Comparison of ENCODE assay signal across 13 cellular contexts in the genomic region with DNA sequence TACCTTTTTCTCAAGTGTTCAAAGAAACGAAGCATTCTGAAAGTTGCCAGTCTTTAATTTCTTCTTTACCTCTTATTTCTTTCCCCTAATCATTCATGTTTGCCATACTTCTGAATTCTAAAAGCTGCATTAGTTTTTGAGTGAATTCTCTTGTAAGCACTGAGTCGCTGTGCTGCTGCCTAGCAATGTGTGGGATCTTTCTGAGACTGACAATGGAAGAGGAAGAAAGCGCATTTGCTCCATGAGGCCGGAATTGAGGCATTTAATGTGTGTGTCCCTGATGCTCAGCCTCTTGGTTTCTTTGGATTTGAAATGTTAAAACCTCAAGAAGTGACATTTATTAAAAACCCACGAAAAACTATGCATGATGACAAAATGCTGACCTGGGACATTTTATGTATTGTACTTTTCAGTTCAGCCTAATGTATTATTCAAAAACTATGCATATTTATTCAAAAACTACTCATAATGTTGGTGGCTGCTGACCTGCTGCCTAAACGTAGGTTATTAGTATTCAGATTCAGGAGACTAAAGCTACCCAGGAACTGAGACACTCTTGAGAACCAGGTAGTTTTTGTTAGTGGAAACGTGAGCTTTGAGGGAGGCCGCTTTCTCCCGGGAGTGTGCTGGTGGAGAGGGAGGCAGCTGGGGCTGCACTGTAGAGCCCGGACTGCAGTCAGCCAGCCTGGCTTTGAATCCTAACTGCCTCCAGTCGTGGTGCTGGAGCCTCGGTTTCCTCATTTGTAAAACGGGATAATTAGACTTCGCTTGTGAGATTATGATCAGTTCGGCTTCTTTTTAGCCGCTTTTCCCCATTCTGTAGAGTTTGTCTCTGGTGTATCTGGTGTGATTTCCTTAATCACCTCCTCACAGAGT. TPM values are rescaled to one million over a fixed set of nuclear protein-coding genes. Genes with fewer than 3 reads are reported as not detected.
DNase-seq lines count a peak whose midpoint lies in the region; ATAC-seq and TF ChIP-seq lines count a peak whose summit lies in the region.
"Had no signal": no experiment of that assay in that cellular context is flagged by ENCODE, and none has a peak within 500 bp of the region (broad histone marks: within the 10 kb centered on the region; RNA-seq: fewer than 3 reads in every experiment).

No MANE protein-coding gene starts in this region.

- peak overlapping the region; percentile 86 for H3K4me3 Mint-ChIP-seq in activated naive CD8-positive, alpha-beta T cell
- no peak overlapping the region for H3K4me3 Mint-ChIP-seq in activated naive CD8-positive, alpha-beta T cell treated with anti-CD3 and anti-CD28 coated beads, Interleukin-2, amount 50 U/mL, for 24 hours
- peak overlapping the region; percentile 5 to 55 (median 45) for H3K4me3 Mint-ChIP-seq in brain

- H3K36me3 Mint-ChIP-seq in activated naive CD8-positive, alpha-beta T cell: no peaks in the 10 kb centered on the region
- H3K36me3 Mint-ChIP-seq in activated naive CD8-positive, alpha-beta T cell treated with anti-CD3 and anti-CD28 coated beads, Interleukin-2, amount 50 U/mL, for 24 hours (ENCODE audit: low read depth): no peaks in the 10 kb centered on the region
- no peaks in the 10 kb centered on the region for H3K36me3 Mint-ChIP-seq in brain

- peaks cover 0 to 15% of the 10 kb centered on the region in 2 donors for H3K4me1 ChIP-seq in thoracic aorta (ENCODE audit: control insufficient read depth in 1 of 2, low read depth in 2 of 2)

- H3K27ac ChIP-seq in thoracic aorta: no peak overlapping the region
- H3K27ac ChIP-seq: neutrophil had no signal

- no peaks in the 10 kb centered on the region for H3K27me3 ChIP-seq in thoracic aorta (replicated peaks; ENCODE audit: insufficient read depth)

- H3K4me1 Mint-ChIP-seq in activated naive CD8-positive, alpha-beta T cell (ENCODE audit: low read depth): peaks cover 62% of the 10 kb centered on the region
- peaks cover 52% of the 10 kb centered on the region for H3K4me1 Mint-ChIP-seq in activated naive CD8-positive, alpha-beta T cell treated with anti-CD3 and anti-CD28 coated beads, Interleukin-2, amount 50 U/mL, for 24 hours
- peaks cover 97% of the 10 kb centered on the region for H3K4me1 Mint-ChIP-seq in brain

- peak overlapping the region; percentile 40 for H3K4me3 ChIP-seq in thoracic aorta

- no peaks in the 10 kb centered on the region for H3K9me3 ChIP-seq in thoracic aorta
- H3K9me3 ChIP-seq: neutrophil had no signal

- no peaks in the 10 kb centered on the region for H3K9me3 Mint-ChIP-seq in activated naive CD8-positive, alpha-beta T cell (ENCODE audit: low read depth)
- H3K9me3 Mint-ChIP-seq in activated naive CD8-positive, alpha-beta T cell treated with anti-CD3 and anti-CD28 coated beads, Interleukin-2, amount 50 U/mL, for 24 hours: no peaks in the 10 kb centered on the region
- H3K9me3 Mint-ChIP-seq in brain: peaks cover 0 to 2% (median 0%) of the 10 kb centered on the region in 5 experiments
- H3K9me3 Mint-ChIP-seq: activated naive CD4-positive, alpha-beta T cell treated with anti-CD3 and anti-CD28 coated beads for 36 hours had no signal

- no peak overlapping the region for H3K27ac Mint-ChIP-seq in activated naive CD8-positive, alpha-beta T cell
- H3K27ac Mint-ChIP-seq in activated naive CD8-positive, alpha-beta T cell treated with anti-CD3 and anti-CD28 coated beads, Interleukin-2, amount 50 U/mL, for 24 hours: no peak overlapping the region
- H3K27ac Mint-ChIP-seq in brain: peak overlapping the region; percentile 75 to 95 (median 85)

- no peak for ATAC-seq in activated naive CD8-positive, alpha-beta T cell treated with anti-CD3 and anti-CD28 coated beads, Interleukin-2, amount 50 U/mL, for 24 hours
- ATAC-seq in thoracic aorta (ENCODE audit: insufficient number of reproducible peaks, low FRiP score, low read depth): no peak
- ATAC-seq: stimulated activated naive CD8-positive, alpha-beta T cell treated with anti-CD3 and anti-CD28 coated beads, Interleukin-15, Interleukin-2, amounts not matched to agents 100 U/mL and 50 U/mL, for 24 hours had no signal

- H3K36me3 ChIP-seq in thoracic aorta: no peaks in the 10 kb centered on the region
- H3K36me3 ChIP-seq: neutrophil had no signal

- peaks cover 7% of the 10 kb centered on the region for H3K27me3 Mint-ChIP-seq in activated naive CD8-positive, alpha-beta T cell
- H3K27me3 Mint-ChIP-seq in activated naive CD8-positive, alpha-beta T cell treated with anti-CD3 and anti-CD28 coated beads, Interleukin-2, amount 50 U/mL, for 24 hours: peaks cover 11% of the 10 kb centered on the region
- no peaks in the 10 kb centered on the region for H3K27me3 Mint-ChIP-seq in brain

- DNase-seq in activated naive CD8-positive, alpha-beta T cell treated with anti-CD3 and anti-CD28 coated beads, Interleukin-2, amount 50 U/mL, for 24 hours: no peak
- DNase-seq in medulla oblongata (ENCODE audit: extremely low spot score) (peak; percentile 53), thoracic aorta (ENCODE audit: low spot score) (no peak), DMS153 treated with DMSO at 0.1 percent for 48 hours (lab: John Stamatoyannopoulos, UW; ENCODE audit: unreplicated experiment) (no peak), middle frontal gyrus (ENCODE audit: extremely low spot score, low spot score) (no peak), 8988T (no peak)
- DNase-seq: activated CD4-positive, alpha-beta T cell treated with anti-CD3 and anti-CD28 coated beads for 1 hour; activated naive CD4-positive, alpha-beta T cell treated with anti-CD3 and anti-CD28 coated beads for 36 hours; RPMI8226; stimulated activated naive CD8-positive, alpha-beta T cell treated with anti-CD3 and anti-CD28 coated beads, Interleukin-15, Interleukin-2, amounts not matched to agents 100 U/mL and 50 U/mL, for 24 hours had no signal

- TF ChIP-seq CTCF in brain (conservative IDR thresholded peaks at IDR 0.05) (no peak), thoracic aorta (IDR thresholded peaks at IDR 0.05) (no peak)

RNA-seq across cellular contexts. Expression of gene RGS12, which starts 11.3 kb away (rescaled TPM):
- 59.4 TPM for polyA plus RNA-seq in brain (ENCODE audit: insufficient read depth, low read depth, low replicate concordance)
- total RNA-seq in thoracic aorta: 10 to 100 TPM; 13.5 to 43.6 TPM

RNA-seq across cellular contexts. Expression of gene MSANTD1, which starts 55.1 kb away (rescaled TPM):
- polyA plus RNA-seq in brain (ENCODE audit: insufficient read depth, low read depth, low replicate concordance): 0.51 TPM
- total RNA-seq in thoracic aorta: 1 to 10 TPM; 1.4 to 2.8 TPM

Comparison
In these comparisons a context has a peak if more than half of its experiments do, and no peak if none do; other contexts are left out.
1. H3K27ac Mint-ChIP-seq: peak in brain (5 of 5); none in activated naive CD8-positive, alpha-beta T cell (single experiment) and activated naive CD8-positive, alpha-beta T cell treated with anti-CD3 and anti-CD28 coated beads, Interleukin-2, amount 50 U/mL, for 24 hours (single experiment).